In the genomic region with DNA sequence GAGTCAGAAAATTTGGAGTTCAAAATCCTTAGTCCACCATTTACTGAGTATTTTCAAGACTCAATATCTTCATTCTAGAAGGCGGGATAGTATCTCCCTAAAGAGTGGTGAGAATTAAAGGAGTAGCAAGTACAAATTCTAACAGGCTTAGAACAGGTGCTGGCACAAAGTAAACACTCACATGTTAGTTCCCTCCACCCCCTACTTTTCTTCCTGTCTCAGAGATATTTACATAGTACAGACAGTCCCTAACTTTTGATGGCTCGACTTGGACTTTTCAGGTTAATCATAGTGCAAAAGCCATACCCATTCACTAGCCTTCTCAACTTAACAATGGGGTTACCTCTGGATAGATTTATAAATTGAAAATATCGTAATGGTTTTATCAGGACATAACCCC, we compare ENCODE assay signal across 17 cellular contexts.
DNase-seq lines count a peak whose midpoint lies in the region; ATAC-seq and TF ChIP-seq lines count a peak whose summit lies in the region.
"Had no signal": no experiment of that assay in that cellular context is flagged by ENCODE, and none has a peak within 500 bp of the region (broad histone marks: within the 10 kb centered on the region; RNA-seq: fewer than 3 reads in every experiment).

No MANE protein-coding gene starts in this region.

- no peak for TF ChIP-seq CTCF in lower lobe of right lung (IDR thresholded peaks at IDR 0.05)

- no peak overlapping the region for H3K27ac ChIP-seq in lower lobe of right lung
- H3K27ac ChIP-seq: BLaER1, GM23248 had no signal

- H3K4me3 ChIP-seq in lower lobe of right lung = no peak overlapping the region
- H3K4me3 ChIP-seq: BLaER1, GM12878, GM23248, HAP-1 had no signal

- H3K27me3 Mint-ChIP-seq in stimulated activated memory B cell treated with anti-CD40 and anti-IgM and Interleukin-4, amounts not matched to agents 10 μg/mL and 1 μg/mL and 100 μg/mL, for 72 hours = no peaks in the 10 kb centered on the region

- H3K9me3 ChIP-seq in lower lobe of right lung = no peaks in the 10 kb centered on the region
- H3K9me3 ChIP-seq: BLaER1, HAP-1 had no signal

- H3K4me1 Mint-ChIP-seq in stimulated activated memory B cell treated with anti-CD40 and anti-IgM and Interleukin-4, amounts not matched to agents 10 μg/mL and 1 μg/mL and 100 μg/mL, for 72 hours = no peaks in the 10 kb centered on the region
- H3K4me1 Mint-ChIP-seq: CD14-positive monocyte; CD4-positive, alpha-beta memory T cell had no signal

- DNase-seq in NCI-H1417 (lab: John Stamatoyannopoulos, UW) (peak in 2 of 3 experiments; percentile 0 to 7), NCI-H1417 treated with DMSO at 0.1 percent for 48 hours (lab: John Stamatoyannopoulos, UW) (no peak), NCI-H345 (lab: John Stamatoyannopoulos, UW) (peak; percentile 4), lower lobe of right lung (no peak)
- DNase-seq: 8988T; CD4-positive, alpha-beta memory T cell; DMS153; DND-41; EL; GM23248 had no signal

- no peaks in the 10 kb centered on the region for H3K9me3 Mint-ChIP-seq in stimulated activated memory B cell treated with anti-CD40 and anti-IgM and Interleukin-4, amounts not matched to agents 10 μg/mL and 1 μg/mL and 100 μg/mL, for 72 hours

- H3K27ac Mint-ChIP-seq in stimulated activated memory B cell treated with anti-CD40 and anti-IgM and Interleukin-4, amounts not matched to agents 10 μg/mL and 1 μg/mL and 100 μg/mL, for 72 hours = no peak overlapping the region
- H3K27ac Mint-ChIP-seq: CD14-positive monocyte; CD4-positive, alpha-beta memory T cell had no signal

- H3K36me3 ChIP-seq in lower lobe of right lung = no peaks in the 10 kb centered on the region
- H3K36me3 ChIP-seq: BLaER1, HAP-1 had no signal

- H3K4me3 Mint-ChIP-seq in stimulated activated memory B cell treated with anti-CD40 and anti-IgM and Interleukin-4, amounts not matched to agents 10 μg/mL and 1 μg/mL and 100 μg/mL, for 72 hours = no peak overlapping the region
- H3K4me3 Mint-ChIP-seq: CD14-positive monocyte; CD4-positive, alpha-beta memory T cell had no signal

- ATAC-seq in lower lobe of right lung (peak; percentile 54 to 64), GM21360 (IDR thresholded peaks at IDR 0.05; ENCODE audit: unreplicated experiment) (no peak), GM21786 (IDR thresholded peaks at IDR 0.05; ENCODE audit: unreplicated experiment) (no peak)
- ATAC-seq in stimulated activated memory B cell treated with anti-CD40 and anti-IgM and Interleukin-4, amounts not matched to agents 10 μg/mL and 1 μg/mL and 100 μg/mL, for 72 hours = no peak
- ATAC-seq: GM12878 had no signal

- no peaks in the 10 kb centered on the region for H3K36me3 Mint-ChIP-seq in stimulated activated memory B cell treated with anti-CD40 and anti-IgM and Interleukin-4, amounts not matched to agents 10 μg/mL and 1 μg/mL and 100 μg/mL, for 72 hours
- H3K36me3 Mint-ChIP-seq: CD14-positive monocyte; CD4-positive, alpha-beta memory T cell had no signal

- intact Hi-C loops in lower lobe of right lung (cut with DNase I) = no loop called here

- no peaks in the 10 kb centered on the region for H3K27me3 ChIP-seq in lower lobe of right lung (ENCODE audit: low read depth)
- H3K27me3 ChIP-seq: BLaER1 had no signal

- H3K4me1 ChIP-seq in lower lobe of right lung = no peaks in the 10 kb centered on the region
- H3K4me1 ChIP-seq: BLaER1, HAP-1 had no signal

Comparison
In these comparisons a context has a peak if more than half of its experiments do, and no peak if none do; other contexts are left out.
1. DNase-seq: peak in NCI-H1417 (2 of 3) and NCI-H345 (single experiment); none in NCI-H1417 treated with DMSO at 0.1 percent for 48 hours (single experiment) and lower lobe of right lung (single experiment).
2. ATAC-seq: peak in lower lobe of right lung (2 of 2); none in GM21360 (single experiment), GM21786 (single experiment) and stimulated activated memory B cell treated with anti-CD40 and anti-IgM and Interleukin-4, amounts not matched to agents 10 μg/mL and 1 μg/mL and 100 μg/mL, for 72 hours (single experiment).